ENCODE assay signal across 20 cellular contexts in genomic region chr10:73141603-73142002, GRCh38. TPM values are rescaled to one million over a fixed set of nuclear protein-coding genes. Genes with fewer than 3 reads are reported as not detected.
A peak's percentile ranks its signal among the peaks of the same experiment; 100 is the strongest.
DNase-seq lines count a peak whose midpoint lies in the region; ATAC-seq, FAIRE-seq and TF ChIP-seq lines count a peak whose summit lies in the region.
"Had no signal": no experiment of that assay in that cellular context is flagged by ENCODE, and none has a peak within 500 bp of the region (broad histone marks: within the 10 kb centered on the region; RNA-seq: fewer than 3 reads in every experiment).

No MANE protein-coding gene starts in this region.

- CTCF ChIA-PET in A549 (lab: Yijun Ruan, JAX) (interaction anchor here (1.5 kb wide), 1 partner anchor 777 kb away, joined by 3 read pairs; no protein-coding TSS in a partner anchor), K562 (lab: Yijun Ruan, JAX; ENCODE audit: low intra/inter-chr PET ratio) (no interaction called here)

- H3K4me2 ChIP-seq in A549, result no peak overlapping the region
- no peak overlapping the region for H3K4me2 ChIP-seq in K562 (ENCODE audit: insufficient read depth, low read length)
- H3K4me2 ChIP-seq in hepatocyte, result no peak overlapping the region

- no peak for FAIRE-seq in A549 (lab: Jason Lieb, UNC)
- no peak for FAIRE-seq in K562 (lab: Jason Lieb, UNC)
- FAIRE-seq in urothelium cell line (lab: Jason Lieb, UNC), result peak; percentile 13
- FAIRE-seq: GM12891, GM18507, H54 had no signal

- H3K27me3 ChIP-seq in K562 (ENCODE audit: control insufficient read depth in 2 of 2, insufficient read depth in 2 of 2, low read length in 2 of 2), result no peaks in the 10 kb centered on the region
- no peaks in the 10 kb centered on the region for H3K27me3 ChIP-seq in hepatocyte

- in situ Hi-C loops in K562 (cut with MboI), result no loop called here

- H3K9me1 ChIP-seq in K562 (ENCODE audit: control insufficient read depth, insufficient read depth, low read length), result no peaks in the 10 kb centered on the region

- H3K9me3 ChIP-seq in A549, result no peaks in the 10 kb centered on the region
- no peaks in the 10 kb centered on the region for H3K9me3 ChIP-seq in K562 (replicated peaks; ENCODE audit: control insufficient read depth, insufficient read depth, low read depth, low read length)
- no peaks in the 10 kb centered on the region for H3K9me3 ChIP-seq in hepatocyte (ENCODE audit: low read depth)
- H3K9me3 ChIP-seq: HAP-1 had no signal

- no peak overlapping the region for H3K27ac ChIP-seq in A549
- H3K27ac ChIP-seq in K562 (ENCODE audit: extremely low read depth, low read depth, low read length), result no peak overlapping the region
- no peak overlapping the region for H3K27ac ChIP-seq in hepatocyte

- TF ChIP-seq CTCF in A549 (IDR thresholded peaks at IDR 0.05) (no peak), K562 (IDR thresholded peaks at IDR 0.05 in 2 of 3, conservative IDR thresholded peaks at IDR 0.05 in 1 of 3; ENCODE audit: insufficient read depth in 2 of 3, low read depth in 1 of 3, low read length in 3 of 3) (no peak), hepatocyte (IDR thresholded peaks at IDR 0.05; ENCODE audit: poor library complexity) (no peak)

- TF ChIP-seq EP300 in A549 (IDR thresholded peaks at IDR 0.05) (no peak), K562 (IDR thresholded peaks at IDR 0.05; ENCODE audit: low read length) (no peak)

- H3K9ac ChIP-seq in K562 (ENCODE audit: insufficient read depth in 1 of 2, low read depth in 2 of 2, low read length in 2 of 2), result no peak overlapping the region

- TF ChIP-seq RAD21 in A549 (conservative IDR thresholded peaks at IDR 0.05 in 1 of 2, IDR thresholded peaks at IDR 0.05 in 1 of 2) (no peak), K562 (CRISPR knock-in tag; conservative IDR thresholded peaks at IDR 0.05 in 1 of 2, IDR thresholded peaks at IDR 0.05 in 1 of 2) (no peak)

- BruUV-seq in K562 (replicated peaks; lab: Mats Ljungman, UMichigan), result no TSS peak

- H4K20me1 ChIP-seq in K562 (replicated peaks; ENCODE audit: control insufficient read depth, insufficient read depth, low read length), result no peaks in the 10 kb centered on the region
- H4K20me1 ChIP-seq in hepatocyte (ENCODE audit: insufficient read depth, poor library complexity, severe bottlenecking), result no peaks in the 10 kb centered on the region

- ATAC-seq in A549 (no peak), K562 (no peak)

- WGBS in A549 (ENCODE audit: missing lambda C conversion rate), result 92% methylated on average over 3 of the region's 3 CpGs
- 82% methylated on average over 3 of the region's 3 CpGs for WGBS in K562 (ENCODE audit: insufficient coverage, low coverage, missing lambda C conversion rate)
- 93% methylated on average over 3 of the region's 3 CpGs for WGBS in hepatocyte (ENCODE audit: low lambda C conversion rate, missing lambda C conversion rate)

- TF ChIP-seq POLR2A in A549 (IDR thresholded peaks at IDR 0.05; ENCODE audit: low read length), result no peak
- TF ChIP-seq POLR2A in K562 (conservative IDR thresholded peaks at IDR 0.05), result no peak

- H3K4me3 ChIP-seq in A549 (no peak overlapping the region), K562 (no peak overlapping the region), hepatocyte (no peak overlapping the region)
- H3K4me3 ChIP-seq: HAP-1 had no signal

- DNase-seq in A549 (ENCODE audit: low read depth in 1 of 2, low spot score in 1 of 2) (no peak), K562 (ENCODE audit: extremely low read depth in 1 of 4, low spot score in 3 of 4) (no peak), urothelium cell line (ENCODE audit: low spot score) (no peak), hepatocyte (ENCODE audit: low spot score) (no peak), NCI-H2196 treated with DMSO at 0.1 percent for 48 hours (lab: John Stamatoyannopoulos, UW; ENCODE audit: unreplicated experiment) (no peak)
- DNase-seq: 8988T; C1 segment of cervical spinal cord; Calu3; CD4-positive, alpha-beta memory T cell; COR-L47; DMS53; DMS79 treated with DMSO at 0.1 percent for 48 hours; GF-D8; GOT3; HFFc6 had no signal

- H3K79me2 ChIP-seq in K562 (ENCODE audit: control insufficient read depth, insufficient read depth, low read length) (no peaks in the 10 kb centered on the region), hepatocyte (no peaks in the 10 kb centered on the region)

- intact Hi-C loops in K562 (cut with micrococcal nuclease), result no loop called here

- H3K36me3 ChIP-seq in K562 (ENCODE audit: control insufficient read depth, insufficient read depth, low read length) (peaks cover 73% of the 10 kb centered on the region), hepatocyte (replicated peaks; ENCODE audit: insufficient read depth, low read depth) (no peaks in the 10 kb centered on the region)

- H2AFZ ChIP-seq in K562 (ENCODE audit: low read depth, low read length), result no peak overlapping the region
- H2AFZ ChIP-seq in hepatocyte, result no peak overlapping the region

- H3K4me1 ChIP-seq in A549 (peaks cover 6% of the 10 kb centered on the region), K562 (replicated peaks in 1 of 2; ENCODE audit: control insufficient read depth in 2 of 2, insufficient read depth in 2 of 2, low read length in 2 of 2) (no peaks in the 10 kb centered on the region), hepatocyte (ENCODE audit: insufficient read depth) (no peaks in the 10 kb centered on the region)

- POLR2A ChIA-PET in A549 (lab: Yijun Ruan, JAX), result no interaction called here
- POLR2A ChIA-PET in K562 (lab: Yijun Ruan, JAX), result interaction anchor here (2.0 kb wide), 1 partner anchor 9 kb away, joined by 4 read pairs; no protein-coding TSS in a partner anchor

- H3K9me2 ChIP-seq in hepatocyte (replicated peaks; ENCODE audit: insufficient read depth), result no peaks in the 10 kb centered on the region

RNA-seq across cellular contexts. Expression of gene ECD, which starts 26.2 kb away (rescaled TPM):
- polyA plus RNA-seq in A549 (2011; rRNA removed) (53.3 and 53.6 TPM in 2 replicates), A549 (2017; fragmentation: RNase III; extraction: RNeasy Plus Mini Kit Qiagen cat#74134 plus additional on column Dnase treatment) (26.5 to 29.1 TPM (median 27.1 TPM) in 3 replicates), K562 (2011; rRNA removed) (63.0 and 79.9 TPM in 2 replicates), K562 (2014; fragmentation: Illumina TruSeq; extraction: Trizol) (51.0 and 59.4 TPM in 2 replicates), K562 (2014; fragmentation: Nextera tagmentation; extraction: Ambion mirVana) (10 to 100 TPM; 33.5 to 75.3 TPM), K562 (2014; rRNA removed) (52.6 and 53.2 TPM in 2 replicates), hepatocyte (26.9 and 31.0 TPM in 2 replicates)
- polyA plus RNA-seq in A549 (2012; cell fraction: cytosol; rRNA removed), result 15.3 and 18.7 TPM in 2 replicates
- polyA plus RNA-seq in A549 (2012; cell fraction: nucleus; rRNA removed), result 17.0 and 21.5 TPM in 2 replicates
- 30.6 and 34.3 TPM in 2 replicates for polyA minus RNA-seq in A549 (2011; rRNA and poly(A)+ RNA removed)
- 52.4 and 77.2 TPM in 2 replicates for total RNA-seq in K562 (2011; cell fraction: chromatin; rRNA removed; ENCODE audit: low replicate concordance)
- total RNA-seq in K562 (2011; cell fraction: nucleolus; rRNA removed), result 34.7 and 34.9 TPM in 2 replicates
- 43.2 and 55.2 TPM in 2 replicates for total RNA-seq in K562 (2011; cell fraction: nucleoplasm; rRNA removed)
- total RNA-seq in K562 (2014; rRNA removed) (43.1 and 52.8 TPM in 2 replicates), K562 (2014; rRNA removed; fragmentation: Illumina TruSeq; extraction: Trizol) (51.2 and 60.1 TPM in 2 replicates), K562 (2015; rRNA removed; fragmentation: Illumina TruSeq; extraction: Trizol) (53.9 and 57.2 TPM in 2 replicates), K562 (2021) (44.9 and 48.8 TPM in 2 replicates), hepatocyte (30.1 and 30.5 TPM in 2 replicates)
- 35.8 and 44.3 TPM in 2 replicates for polyA plus RNA-seq in K562 (2011; cell fraction: cytosol; rRNA removed)
- 38.9 and 42.5 TPM in 2 replicates for polyA plus RNA-seq in K562 (2011; cell fraction: nucleus; rRNA removed)
- 32.6 and 42.6 TPM in 2 replicates for polyA plus RNA-seq in K562 (2012)
- 67.4 and 78.0 TPM in 2 replicates for polyA minus RNA-seq in K562 (2011; rRNA and poly(A)+ RNA removed)
- polyA minus RNA-seq in K562 (2011; cell fraction: cytosol; rRNA and poly(A)+ RNA removed), result 22.3 and 34.4 TPM in 2 replicates
- polyA minus RNA-seq in K562 (2011; cell fraction: nucleus; rRNA and poly(A)+ RNA removed), result 32.2 and 57.6 TPM in 2 replicates

RNA-seq across cellular contexts. Expression of gene FAM149B1, which starts 26.3 kb away (rescaled TPM):
- 25.5 and 26.7 TPM in 2 replicates for polyA plus RNA-seq in A549 (2011; rRNA removed)
- 8.1 and 8.5 TPM in 2 replicates for polyA plus RNA-seq in A549 (2012; cell fraction: cytosol; rRNA removed)
- 6.2 and 10.1 TPM in 2 replicates for polyA plus RNA-seq in A549 (2012; cell fraction: nucleus; rRNA removed)
- 6.9 to 8.4 TPM (median 7.0 TPM) in 3 replicates for polyA plus RNA-seq in A549 (2017; fragmentation: RNase III; extraction: RNeasy Plus Mini Kit Qiagen cat#74134 plus additional on column Dnase treatment)
- 18.3 and 24.8 TPM in 2 replicates for polyA minus RNA-seq in A549 (2011; rRNA and poly(A)+ RNA removed)
- 7.2 and 16.9 TPM in 2 replicates for total RNA-seq in K562 (2011; cell fraction: chromatin; rRNA removed; ENCODE audit: low replicate concordance)
- total RNA-seq in K562 (2011; cell fraction: nucleolus; rRNA removed), result 4.2 and 5.0 TPM in 2 replicates
- total RNA-seq in K562 (2011; cell fraction: nucleoplasm; rRNA removed), result 7.0 and 8.5 TPM in 2 replicates
- total RNA-seq in K562 (2014; rRNA removed), result 3.2 and 4.2 TPM in 2 replicates
- 9.5 and 10.3 TPM in 2 replicates for total RNA-seq in K562 (2014; rRNA removed; fragmentation: Illumina TruSeq; extraction: Trizol)
- 8.8 and 9.2 TPM in 2 replicates for total RNA-seq in K562 (2015; rRNA removed; fragmentation: Illumina TruSeq; extraction: Trizol)
- 6.1 and 7.2 TPM in 2 replicates for total RNA-seq in K562 (2021)
- 18.5 and 21.5 TPM in 2 replicates for polyA plus RNA-seq in K562 (2011; rRNA removed)
- 12.7 and 14.0 TPM in 2 replicates for polyA plus RNA-seq in K562 (2011; cell fraction: cytosol; rRNA removed)
- polyA plus RNA-seq in K562 (2011; cell fraction: nucleus; rRNA removed), result 22.0 and 24.2 TPM in 2 replicates
- polyA plus RNA-seq in K562 (2012), result 16.3 and 22.4 TPM in 2 replicates
- polyA plus RNA-seq in K562 (2014; fragmentation: Illumina TruSeq; extraction: Trizol), result 9.3 and 9.5 TPM in 2 replicates
- polyA plus RNA-seq in K562 (2014; fragmentation: Nextera tagmentation; extraction: Ambion mirVana), result 10 to 100 TPM; 14.4 to 16.9 TPM
- 6.0 and 8.7 TPM in 2 replicates for polyA plus RNA-seq in K562 (2014; rRNA removed)
- polyA minus RNA-seq in K562 (2011; rRNA and poly(A)+ RNA removed), result 13.6 and 17.0 TPM in 2 replicates
- 4.3 and 5.7 TPM in 2 replicates for polyA minus RNA-seq in K562 (2011; cell fraction: cytosol; rRNA and poly(A)+ RNA removed)
- 6.5 and 8.6 TPM in 2 replicates for polyA minus RNA-seq in K562 (2011; cell fraction: nucleus; rRNA and poly(A)+ RNA removed)
- total RNA-seq in hepatocyte, result 20.6 and 22.7 TPM in 2 replicates
- 9.8 and 10.3 TPM in 2 replicates for polyA plus RNA-seq in hepatocyte

RNA-seq across cellular contexts. Expression of gene NUDT13, which starts 31.3 kb away (rescaled TPM):
- polyA plus RNA-seq in A549 (2011; rRNA removed) (4.9 TPM in 2 replicates), A549 (2017; fragmentation: RNase III; extraction: RNeasy Plus Mini Kit Qiagen cat#74134 plus additional on column Dnase treatment) (3.5 to 4.3 TPM (median 3.8 TPM) in 3 replicates), K562 (2011; rRNA removed) (10.5 and 11.1 TPM in 2 replicates), K562 (2014; fragmentation: Illumina TruSeq; extraction: Trizol) (5.0 and 5.6 TPM in 2 replicates), K562 (2014; fragmentation: Nextera tagmentation; extraction: Ambion mirVana) (1 to 10 TPM; 5.2 to 7.1 TPM), K562 (2014; rRNA removed) (4.7 and 10.9 TPM in 2 replicates), hepatocyte (1.9 and 2.1 TPM in 2 replicates)
- 2.6 and 2.7 TPM in 2 replicates for polyA plus RNA-seq in A549 (2012; cell fraction: cytosol; rRNA removed)
- 1.8 and 4.5 TPM in 2 replicates for polyA plus RNA-seq in A549 (2012; cell fraction: nucleus; rRNA removed)
- 1.1 and 2.7 TPM in 2 replicates for polyA minus RNA-seq in A549 (2011; rRNA and poly(A)+ RNA removed)
- total RNA-seq in K562 (2011; cell fraction: chromatin; rRNA removed; ENCODE audit: low replicate concordance), result 11.2 and 18.1 TPM in 2 replicates
- 6.3 and 7.5 TPM in 2 replicates for total RNA-seq in K562 (2011; cell fraction: nucleolus; rRNA removed)
- total RNA-seq in K562 (2011; cell fraction: nucleoplasm; rRNA removed), result 12.2 and 23.7 TPM in 2 replicates
- total RNA-seq in K562 (2014; rRNA removed) (3.9 and 5.6 TPM in 2 replicates), K562 (2014; rRNA removed; fragmentation: Illumina TruSeq; extraction: Trizol) (7.1 and 7.6 TPM in 2 replicates), K562 (2015; rRNA removed; fragmentation: Illumina TruSeq; extraction: Trizol) (3.5 and 5.6 TPM in 2 replicates), K562 (2021) (3.4 and 4.7 TPM in 2 replicates), hepatocyte (3.4 and 3.9 TPM in 2 replicates)
- polyA plus RNA-seq in K562 (2011; cell fraction: cytosol; rRNA removed), result 2.8 and 6.0 TPM in 2 replicates
- 8.4 and 12.4 TPM in 2 replicates for polyA plus RNA-seq in K562 (2011; cell fraction: nucleus; rRNA removed)
- 4.4 and 7.8 TPM in 2 replicates for polyA plus RNA-seq in K562 (2012)
- 5.1 and 5.3 TPM in 2 replicates for polyA minus RNA-seq in K562 (2011; rRNA and poly(A)+ RNA removed)
- 2.7 and 3.0 TPM in 2 replicates for polyA minus RNA-seq in K562 (2011; cell fraction: cytosol; rRNA and poly(A)+ RNA removed)
- 3.4 and 5.1 TPM in 2 replicates for polyA minus RNA-seq in K562 (2011; cell fraction: nucleus; rRNA and poly(A)+ RNA removed)
- total RNA-seq: G401 had no signal

RNA-seq across cellular contexts. Expression of gene P4HA1, which starts 44.9 kb away (rescaled TPM):
- polyA plus RNA-seq in A549 (2011; rRNA removed), result 46.1 and 49.0 TPM in 2 replicates
- 6.6 and 6.9 TPM in 2 replicates for polyA plus RNA-seq in A549 (2012; cell fraction: cytosol; rRNA removed)
- 4.4 and 6.5 TPM in 2 replicates for polyA plus RNA-seq in A549 (2012; cell fraction: nucleus; rRNA removed)
- 20.6 to 23.7 TPM (median 22.6 TPM) in 3 replicates for polyA plus RNA-seq in A549 (2017; fragmentation: RNase III; extraction: RNeasy Plus Mini Kit Qiagen cat#74134 plus additional on column Dnase treatment)
- 9.3 and 12.4 TPM in 2 replicates for polyA minus RNA-seq in A549 (2011; rRNA and poly(A)+ RNA removed)
- total RNA-seq in K562 (2011; cell fraction: chromatin; rRNA removed; ENCODE audit: low replicate concordance), result 99.2 and 293 TPM in 2 replicates
- total RNA-seq in K562 (2011; cell fraction: nucleolus; rRNA removed), result 97.4 and 123 TPM in 2 replicates
- total RNA-seq in K562 (2011; cell fraction: nucleoplasm; rRNA removed), result 210 and 247 TPM in 2 replicates
- total RNA-seq in K562 (2014; rRNA removed), result 20.2 and 23.4 TPM in 2 replicates
- total RNA-seq in K562 (2014; rRNA removed; fragmentation: Illumina TruSeq; extraction: Trizol), result 39.5 and 41.2 TPM in 2 replicates
- total RNA-seq in K562 (2015; rRNA removed; fragmentation: Illumina TruSeq; extraction: Trizol), result 28.5 and 31.9 TPM in 2 replicates
- 23.9 and 27.2 TPM in 2 replicates for total RNA-seq in K562 (2021)
- polyA plus RNA-seq in K562 (2011; rRNA removed), result 149 and 177 TPM in 2 replicates
- polyA plus RNA-seq in K562 (2011; cell fraction: cytosol; rRNA removed), result 21.1 and 78.8 TPM in 2 replicates
- 36.0 and 74.0 TPM in 2 replicates for polyA plus RNA-seq in K562 (2011; cell fraction: nucleus; rRNA removed)
- polyA plus RNA-seq in K562 (2012), result 43.9 and 45.3 TPM in 2 replicates
- 24.6 and 30.3 TPM in 2 replicates for polyA plus RNA-seq in K562 (2014; fragmentation: Illumina TruSeq; extraction: Trizol)
- 10 to 100 TPM; 21.0 to 28.6 TPM for polyA plus RNA-seq in K562 (2014; fragmentation: Nextera tagmentation; extraction: Ambion mirVana)
- polyA plus RNA-seq in K562 (2014; rRNA removed), result 20.2 and 23.1 TPM in 2 replicates
- polyA minus RNA-seq in K562 (2011; rRNA and poly(A)+ RNA removed), result 153 and 215 TPM in 2 replicates
- polyA minus RNA-seq in K562 (2011; cell fraction: cytosol; rRNA and poly(A)+ RNA removed), result 47.5 and 48.9 TPM in 2 replicates
- polyA minus RNA-seq in K562 (2011; cell fraction: nucleus; rRNA and poly(A)+ RNA removed), result 39.4 and 94.5 TPM in 2 replicates
- total RNA-seq in hepatocyte, result 145 TPM in 2 replicates
- 140 and 149 TPM in 2 replicates for polyA plus RNA-seq in hepatocyte

Comparison
In these comparisons a context has a peak if more than half of its experiments do, and no peak if none do; other contexts are left out.
1. Of the 35 proteins assayed by ChIP-seq in both K562 and A549: peak only in K562: none; only in A549: none; in both: MAFK; in neither: 34.